Comparison of ENCODE assay signal across 8 cellular contexts in genomic region chr7:100837099-100837836, GRCh38. TPM values are rescaled to one million over a fixed set of nuclear protein-coding genes. Genes with fewer than 3 reads are reported as not detected.
DNase-seq lines count a peak whose midpoint lies in the region; FAIRE-seq and TF ChIP-seq lines count a peak whose summit lies in the region.

No MANE protein-coding gene starts in this region.

- peak; percentile 41 for TF ChIP-seq EP300 in neural cell (conservative IDR thresholded peaks at IDR 0.05; ENCODE audit: poor library complexity, severe bottlenecking)

- DNase-seq in GM18507 (ENCODE audit: extremely low spot score, insufficient read length, low read depth), result peak; percentile 80
- DNase-seq in HPDE6-E6E7 (ENCODE audit: extremely low spot score), result peak; percentile 91
- DNase-seq in RWPE1 (ENCODE audit: low spot score), result peak; percentile 51
- peak; percentile 76 for DNase-seq in activated gamma-delta T cell treated with Interleukin-2 at 50 U/mL for 16 hours
- DNase-seq in fibroblast of villous mesenchyme (ENCODE audit: low read depth), result peak; percentile 91
- DNase-seq in stimulated activated naive CD4-positive, alpha-beta T cell treated with Interleukin-2 at 50 U/mL for 16 hours (lab: John Stamatoyannopoulos, UW), result peak; percentile 73
- no peak for DNase-seq in NCI-H1694 treated with DMSO at 0.1 percent for 48 hours (lab: John Stamatoyannopoulos, UW)

- no peaks in the 10 kb centered on the region for H3F3A ChIP-seq in neural cell (ENCODE audit: insufficient read depth, low read length, poor library complexity, severe bottlenecking)

- FAIRE-seq in GM18507 (lab: Jason Lieb, UNC), result peak; percentile 88

- H3K9me2 ChIP-seq in neural cell (ENCODE audit: insufficient read depth, low read length), result no peaks in the 10 kb centered on the region

- CTCF ChIA-PET in RWPE1 (lab: Yijun Ruan, JAX), result interaction anchor here (0.6 kb wide), 1 partner anchor 132 kb away, joined by 3 read pairs; no protein-coding TSS in a partner anchor

- H3K9me3 ChIP-seq in neural cell (ENCODE audit: low read length), result no peaks in the 10 kb centered on the region

- H2AFZ ChIP-seq in neural cell (ENCODE audit: low read depth, low read length), result peak overlapping the region; percentile 97

- H3K36me3 ChIP-seq in neural cell (ENCODE audit: insufficient read depth, low read length), result no peaks in the 10 kb centered on the region

- H3K9ac ChIP-seq in neural cell (ENCODE audit: low read length), result peak overlapping the region; percentile 68

- H4K20me1 ChIP-seq in neural cell (ENCODE audit: insufficient read depth), result no peaks in the 10 kb centered on the region

- no peaks in the 10 kb centered on the region for H3K27me3 ChIP-seq in neural cell (ENCODE audit: insufficient read depth, low read depth, low read length)

- H3K27ac ChIP-seq in RWPE1 (peak overlapping the region; percentile 94), neural cell (ENCODE audit: low read length) (peak overlapping the region; percentile 85)

- peak overlapping the region; percentile 64 for H3K4me2 ChIP-seq in neural cell (ENCODE audit: low read length)

- TF ChIP-seq RAD21 in neural cell (conservative IDR thresholded peaks at IDR 0.05), result no peak

- H3K4me3 ChIP-seq in fibroblast of villous mesenchyme (ENCODE audit: low read depth, low read length), result peak overlapping the region; percentile 47
- peak overlapping the region; percentile 63 for H3K4me3 ChIP-seq in neural cell (ENCODE audit: low read length)

- POLR2A ChIA-PET in RWPE1 (lab: Yijun Ruan, JAX; ENCODE audit: low non-redundant PET), result interaction anchor here (1.1 kb wide), 1 partner anchor 38 kb away, joined by 3 read pairs; the partner anchor contains the start of gene SRRT

- no peaks in the 10 kb centered on the region for H3K79me2 ChIP-seq in neural cell (replicated peaks; ENCODE audit: insufficient read depth, low read length)

- no peak for TF ChIP-seq CTCF in RWPE1 (conservative IDR thresholded peaks at IDR 0.05; ENCODE audit: low read depth)
- TF ChIP-seq CTCF in fibroblast of villous mesenchyme (IDR thresholded peaks at IDR 0.05; ENCODE audit: insufficient read depth, low read depth, low read length), result no peak
- no peak for TF ChIP-seq CTCF in neural cell (IDR thresholded peaks at IDR 0.05; ENCODE audit: poor library complexity, severe bottlenecking)

TF ChIP-seq in neural cell, 6 proteins besides CTCF, POLR2A, EP300 and RAD21:
- TF ChIP-seq EZH2 (IDR thresholded peaks at IDR 0.05; ENCODE audit: borderline replicate concordance, insufficient read depth, low read length, poor library complexity, severe bottlenecking) (no peak), SMC3 (conservative IDR thresholded peaks at IDR 0.05; ENCODE audit: poor library complexity) (peak; percentile 20), TAF1 (IDR thresholded peaks at IDR 0.05; ENCODE audit: low read depth) (peak; percentile 71), MXI1 (conservative IDR thresholded peaks at IDR 0.05; ENCODE audit: poor library complexity, severe bottlenecking) (peak; percentile 75), REST (IDR thresholded peaks at IDR 0.05; ENCODE audit: borderline replicate concordance) (peak; percentile 70), POLR2AphosphoS5 (IDR thresholded peaks at IDR 0.05) (peak; percentile 77)

RNA-seq across cellular contexts. Expression of gene EPHB4, which starts 9.9 kb away (rescaled TPM):
- total RNA-seq in fibroblast of villous mesenchyme, result 44.1 and 82.0 TPM in 2 replicates
- 0.92 and 1.4 TPM in 2 replicates for polyA plus RNA-seq in neural cell
- polyA minus RNA-seq in neural cell, result 4.2 and 8.0 TPM in 2 replicates

RNA-seq across cellular contexts. Expression of gene SLC12A9, which starts 15.2 kb away (rescaled TPM):
- total RNA-seq in fibroblast of villous mesenchyme, result 16.0 and 20.0 TPM in 2 replicates
- 21.2 and 29.0 TPM in 2 replicates for polyA plus RNA-seq in neural cell
- polyA minus RNA-seq in neural cell, result 14.8 and 19.2 TPM in 2 replicates

RNA-seq across cellular contexts. Expression of gene TRIP6, which starts 29.9 kb away (rescaled TPM):
- total RNA-seq in fibroblast of villous mesenchyme, result 86.0 and 106 TPM in 2 replicates
- 1.4 and 2.1 TPM in 2 replicates for polyA plus RNA-seq in neural cell
- 1.2 and 1.5 TPM in 2 replicates for polyA minus RNA-seq in neural cell

RNA-seq across cellular contexts. Expression of gene SRRT, which starts 37.6 kb away (rescaled TPM):
- 50.1 and 50.6 TPM in 2 replicates for total RNA-seq in fibroblast of villous mesenchyme
- polyA plus RNA-seq in neural cell, result 59.9 and 65.2 TPM in 2 replicates
- 38.4 and 47.5 TPM in 2 replicates for polyA minus RNA-seq in neural cell

RNA-seq across cellular contexts. Expression of gene UFSP1, which starts 52.2 kb away (rescaled TPM):
- 5.6 and 7.1 TPM in 2 replicates for total RNA-seq in fibroblast of villous mesenchyme
- polyA plus RNA-seq in neural cell, result 2.4 and 5.0 TPM in 2 replicates
- polyA minus RNA-seq in neural cell, result 5.6 and 7.2 TPM in 2 replicates
